In genomic region chr11:112118176-112118575, GRCh38 we compare ENCODE assay signal across 1 cellular context.
TF ChIP-seq lines count a peak whose summit lies in the region.

No MANE protein-coding gene starts in this region.

TF ChIP-seq in K562, 482 proteins besides CTCF, POLR2A, EP300 and RAD21:
- TF ChIP-seq ZNF76 (CRISPR knock-in tag; IDR thresholded peaks at IDR 0.05; ENCODE audit: borderline replicate concordance) (no peak), ZNF316 (IDR thresholded peaks at IDR 0.05) (0 out of 2 replicates have a peak, but pooled peaks have one; percentile 24), NFE2 (IDR thresholded peaks at IDR 0.05; ENCODE audit: low read depth) (peak; percentile 49; the same call in 1 of the 2 replicates)
